ENCODE assay signal across 13 cellular contexts in genomic region chr1:204529371-204529895, GRCh38. TPM values are rescaled to one million over a fixed set of nuclear protein-coding genes. Genes with fewer than 3 reads are reported as not detected.
DNase-seq lines count a peak whose midpoint lies in the region; ATAC-seq and TF ChIP-seq lines count a peak whose summit lies in the region.
"Had no signal": no experiment of that assay in that cellular context is flagged by ENCODE, and none has a peak within 500 bp of the region (broad histone marks: within the 10 kb centered on the region; RNA-seq: fewer than 3 reads in every experiment).

No MANE protein-coding gene starts in this region.

- no peak overlapping the region for H2AFZ ChIP-seq in PC-9

- H3K9me2 ChIP-seq in DOHH2 (replicated peaks; ENCODE audit: control insufficient read depth, low read length) = no peaks in the 10 kb centered on the region
- H3K9me2 ChIP-seq in PC-9 (ENCODE audit: insufficient read depth) = no peaks in the 10 kb centered on the region

- H3F3A ChIP-seq in DOHH2 (ENCODE audit: control insufficient read depth, insufficient read depth) = peaks cover 13% of the 10 kb centered on the region
- peaks cover 8% of the 10 kb centered on the region; the same call in 1 of the 2 replicates for H3F3A ChIP-seq in PC-9 (ENCODE audit: insufficient read depth, low read depth)

- ATAC-seq in T-cell (replicated peaks in 1 of 4) (peak in 3 of 4 experiments; percentile 31 to 43 (median 34)), mucosa of descending colon (peak; percentile 58)
- ATAC-seq: activated T-helper 17 cell treated with anti-CD3 and anti-CD28 coated beads, Interleukin-2, amount 50 U/mL, for 72 hours had no signal

- H3K79me2 ChIP-seq in DOHH2 (ENCODE audit: control insufficient read depth, low read length) = peaks cover 98% of the 10 kb centered on the region
- H3K79me2 ChIP-seq in PC-9 (ENCODE audit: low read depth) = peaks cover 8% of the 10 kb centered on the region

- POLR2A ChIA-PET in A673 (lab: Charles Lee; ENCODE audit: low non-redundant PET) = no interaction called here
- POLR2A ChIA-PET in T-cell (lab: Charles Lee) = interaction anchor here in 1 of 2 donors (1.0 kb wide), 1 partner anchor 13 kb away, joined by 3 read pairs; the partner anchor contains the start of gene MDM4
- POLR2A ChIA-PET in PC-9 (lab: Charles Lee; ENCODE audit: unreplicated experiment) = interaction anchor here (0.6 kb wide), 1 partner anchor 112 kb away, joined by 9 read pairs; no protein-coding TSS in a partner anchor

- H3K4me1 ChIP-seq in A673 (ENCODE audit: insufficient read depth, low read length, poor library complexity, severe bottlenecking) = no peaks in the 10 kb centered on the region
- H3K4me1 ChIP-seq in DOHH2 (ENCODE audit: control insufficient read depth, low read length) = peaks cover 68% of the 10 kb centered on the region
- H3K4me1 ChIP-seq in mucosa of descending colon (ENCODE audit: low read depth) = no peaks in the 10 kb centered on the region
- H3K4me1 ChIP-seq in PC-9 (replicated peaks; ENCODE audit: insufficient read depth) = no peaks in the 10 kb centered on the region

- TF ChIP-seq CTCF in A673 (conservative IDR thresholded peaks at IDR 0.05; ENCODE audit: low read depth, low read length) (0 out of 2 replicates have a peak, but pooled peaks have one; percentile 14), DOHH2 (IDR thresholded peaks at IDR 0.05; ENCODE audit: low read depth, low read length, poor library complexity, severe bottlenecking) (peak; percentile 36), mucosa of descending colon (IDR thresholded peaks at IDR 0.05) (no peak), PC-9 (conservative IDR thresholded peaks at IDR 0.05) (no peak)

- H3K4me2 ChIP-seq in DOHH2 (ENCODE audit: low read length) (peak overlapping the region; percentile 37; the same call in 1 of the 2 replicates), PC-9 (no peak overlapping the region)

- peaks cover 53% of the 10 kb centered on the region for H3K36me3 Mint-ChIP-seq in T-cell

- H3K36me3 ChIP-seq in A673 (ENCODE audit: insufficient read depth, low read length, poor library complexity, severe bottlenecking) (peaks cover 93% of the 10 kb centered on the region), DOHH2 (ENCODE audit: control insufficient read depth, low read length) (peaks cover 100% of the 10 kb centered on the region), mucosa of descending colon (ENCODE audit: low read depth) (no peaks in the 10 kb centered on the region), PC-9 (ENCODE audit: low read depth) (peaks cover 73% of the 10 kb centered on the region)

- CTCF ChIA-PET in A673 (lab: Charles Lee) (no interaction called here), T-cell (lab: Charles Lee) (interaction anchor here (0.6 to 1.5 kb wide), 3 partner anchors 23 to 806 kb away, joined by 3 to 6 read pairs (median 4); no protein-coding TSS in a partner anchor), PC-9 (lab: Charles Lee) (no interaction called here)

- intact Hi-C loops in A673 (cut with micrococcal nuclease; ENCODE audit: unreplicated experiment) (no loop called here), mucosa of descending colon (cut with DNase I, micrococcal nuclease) (no loop called here), PC-9 (cut with micrococcal nuclease; ENCODE audit: unreplicated experiment) (no loop called here)

- no peak overlapping the region for H3K27ac Mint-ChIP-seq in T-cell
- H3K27ac Mint-ChIP-seq: activated T-helper 17 cell treated with anti-CD3 and anti-CD28 coated beads, Interleukin-2, amount 50 U/mL, for 72 hours had no signal

- no peak overlapping the region for H3K4me3 Mint-ChIP-seq in T-cell
- H3K4me3 Mint-ChIP-seq: activated T-helper 17 cell treated with anti-CD3 and anti-CD28 coated beads, Interleukin-2, amount 50 U/mL, for 72 hours had no signal

- H3K27ac ChIP-seq in A673 (ENCODE audit: low read depth, low read length, poor library complexity, severe bottlenecking) = no peak overlapping the region
- 0 out of 2 replicates have a peak overlapping the region, but pooled peaks have one; percentile 48 for H3K27ac ChIP-seq in DOHH2 (ENCODE audit: low read depth, low read length)
- no peak overlapping the region for H3K27ac ChIP-seq in PC-9

- no peaks in the 10 kb centered on the region for H3K9me3 ChIP-seq in A673 (ENCODE audit: low read depth, low read length, poor library complexity, severe bottlenecking)
- no peaks in the 10 kb centered on the region for H3K9me3 ChIP-seq in DOHH2 (ENCODE audit: control insufficient read depth, insufficient read depth, low read length)
- H3K9me3 ChIP-seq in mucosa of descending colon = no peaks in the 10 kb centered on the region
- H3K9me3 ChIP-seq in PC-9 (ENCODE audit: insufficient read depth, low read depth) = no peaks in the 10 kb centered on the region; the same call in 1 of the 2 replicates

- H3K9me3 Mint-ChIP-seq in T-cell = no peaks in the 10 kb centered on the region
- H3K9me3 Mint-ChIP-seq: activated T-helper 17 cell treated with anti-CD3 and anti-CD28 coated beads, Interleukin-2, amount 50 U/mL, for 72 hours had no signal

- H3K4me3 ChIP-seq in A673 (ENCODE audit: low read depth, low read length, poor library complexity, severe bottlenecking) (no peak overlapping the region), DOHH2 (ENCODE audit: low read length) (no peak overlapping the region; the same call in 1 of the 2 replicates), mucosa of descending colon (no peak overlapping the region), PC-9 (no peak overlapping the region)

- peaks cover 8% of the 10 kb centered on the region; the same call in 1 of the 2 replicates for H4K20me1 ChIP-seq in DOHH2 (ENCODE audit: control insufficient read depth, insufficient read depth, low read depth, low read length)
- H4K20me1 ChIP-seq in PC-9 (ENCODE audit: insufficient read depth) = no peaks in the 10 kb centered on the region

- BruUV-seq in A673 (replicated peaks; lab: Mats Ljungman, UMichigan) (no TSS peak), PC-9 (replicated peaks; lab: Mats Ljungman, UMichigan) (no TSS peak)

- DNase-seq in A673 (ENCODE audit: low spot score) (no peak), T-cell (no peak), mucosa of descending colon (no peak), PC-9 (no peak), NCI-H146 (lab: John Stamatoyannopoulos, UW) (no peak)
- no peak for DNase-seq in stimulated activated CD4-positive, alpha-beta T cell treated with anti-CD3 and anti-CD28 coated beads, Interleukin-4, amount 100 ng/mL, for 4 hours
- no peak for DNase-seq in activated CD4-positive, alpha-beta T cell treated with anti-CD3 and anti-CD28 coated beads for 1 hour
- DNase-seq: GF-D8, MV-4-11, NCI-H2081 treated with DMSO at 0.1 percent for 48 hours, NCI-H69 had no signal

- H3K27me3 Mint-ChIP-seq in T-cell = no peaks in the 10 kb centered on the region
- H3K27me3 Mint-ChIP-seq: activated T-helper 17 cell treated with anti-CD3 and anti-CD28 coated beads, Interleukin-2, amount 50 U/mL, for 72 hours had no signal

- peaks cover 37 to 43% (median 40%) of the 10 kb centered on the region in 3 donors for H3K4me1 Mint-ChIP-seq in T-cell

- no peaks in the 10 kb centered on the region for H3K27me3 ChIP-seq in A673 (replicated peaks; ENCODE audit: insufficient read depth, low read depth, low read length, poor library complexity)
- no peaks in the 10 kb centered on the region for H3K27me3 ChIP-seq in DOHH2 (ENCODE audit: control insufficient read depth, low read length)
- H3K27me3 ChIP-seq in PC-9 (ENCODE audit: insufficient read depth, low read depth) = no peaks in the 10 kb centered on the region

RNA-seq across cellular contexts. Expression of gene MDM4, which starts 13.2 kb away (rescaled TPM):
- 71.3 and 86.1 TPM in 2 replicates for total RNA-seq in A673 (2021)
- total RNA-seq in T-cell = 100 to 1,000 TPM; 168 to 288 (median 183) TPM
- total RNA-seq in mucosa of descending colon = 10 to 100 TPM; 52.9 to 84.2 (median 80.2) TPM
- total RNA-seq in PC-9 (2021) = 69.2 and 82.6 TPM in 2 replicates

RNA-seq across cellular contexts. Expression of gene PIK3C2B, which starts 34.8 kb away (rescaled TPM):
- total RNA-seq in A673 (2021) (18.0 and 25.5 TPM in 2 replicates), T-cell (10 to 100 TPM; 33.4 to 44.1 (median 36.0) TPM), mucosa of descending colon (100 to 1,000 TPM in 1 of 3 donors, 10 to 100 TPM in 2; 66.5 to 117 (median 90.4) TPM), PC-9 (2021) (51.6 and 52.4 TPM in 2 replicates)

Comparison
In these comparisons a context has a peak if more than half of its experiments do, and no peak if none do; other contexts are left out.
1. CTCF ChIP-seq: peak in A673 (single experiment) and DOHH2 (single experiment); none in mucosa of descending colon (single experiment) and PC-9 (single experiment).
2. CTCF ChIA-PET loops: an anchor here in T-cell (0.6 to 1.5 kb wide); none called in A673 and PC-9.